8 cellular contexts compared by ENCODE assay signal in the genomic region with DNA sequence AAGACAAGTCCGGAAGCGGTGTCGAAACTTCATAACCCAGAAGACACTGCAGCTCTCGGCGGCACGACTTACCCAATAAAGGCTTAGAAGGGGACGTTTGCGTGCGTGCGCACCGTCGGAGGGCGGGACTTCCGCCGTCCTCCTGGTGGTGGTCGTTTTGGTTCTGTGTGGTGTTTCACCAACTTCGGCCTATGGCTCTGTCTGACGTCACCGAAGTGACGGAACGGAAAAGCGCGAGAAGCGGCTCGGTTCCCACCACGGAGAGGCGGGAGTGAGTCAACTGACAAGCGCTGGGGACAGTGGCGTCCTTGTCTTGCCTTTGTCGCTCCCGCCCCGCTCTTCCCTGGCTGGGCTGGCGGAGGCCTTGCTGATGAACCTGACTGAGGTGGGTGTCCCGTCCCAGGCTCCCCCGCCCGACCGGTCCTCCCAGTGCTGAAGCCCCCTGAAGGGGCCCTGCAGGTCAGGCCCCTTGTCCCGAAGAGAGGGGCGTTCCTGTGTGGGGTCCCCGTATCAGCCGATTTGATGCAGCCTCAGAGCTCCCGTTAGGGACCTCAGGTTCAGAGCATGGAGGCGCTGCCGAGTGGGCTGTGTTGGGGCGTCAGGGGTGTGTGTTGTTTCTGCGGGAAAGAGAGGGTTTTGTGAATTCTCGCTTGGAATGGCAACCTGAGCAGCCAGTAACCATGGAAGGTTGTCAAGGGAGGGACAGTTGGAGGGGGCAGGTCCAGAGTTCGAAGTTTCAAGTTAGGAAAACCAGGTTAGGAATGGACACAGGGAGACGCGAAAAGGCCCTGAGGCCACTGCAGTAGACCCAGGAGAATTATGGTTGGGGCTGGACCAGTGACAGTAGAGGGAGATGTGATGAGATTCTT. TPM values are rescaled to one million over a fixed set of nuclear protein-coding genes. Genes with fewer than 3 reads are reported as not detected.
A peak's percentile ranks its signal among the peaks of the same experiment; 100 is the strongest.
DNase-seq lines count a peak whose midpoint lies in the region; ATAC-seq and TF ChIP-seq lines count a peak whose summit lies in the region.

Gene ZNF548, plus strand, starts transcription at position 125 of the 869 bp plus-strand sequence. Its CDS starts 246 bp downstream, at position 371.

- no peaks in the 10 kb centered on the region for H3K27me3 Mint-ChIP-seq in activated T-cell treated with anti-CD3 and anti-CD28 coated beads, Interleukin-2, amount 50 U/mL, for 24 hours

- DNase-seq in DMS53 treated with DMSO at 0.1 percent for 48 hours (lab: John Stamatoyannopoulos, UW; ENCODE audit: unreplicated experiment): peak; percentile 94
- peak; percentile 99 for DNase-seq in Jurkat, Clone E6-1 (ENCODE audit: low read depth, low spot score)
- DNase-seq in activated T-cell treated with anti-CD3 and anti-CD28 coated beads, Interleukin-2, amount 50 U/mL, for 24 hours: peak; percentile 98
- peak; percentile 98 to 100 for DNase-seq in erythroblast (lab: John Stamatoyannopoulos, UW)
- peak; percentile 96 to 97 for DNase-seq in stimulated activated CD8-positive, alpha-beta memory T cell treated with anti-CD3 and anti-CD28 coated beads, Interleukin-7, amount 100 ng/mL, for 1 hour (ENCODE audit: low read depth in 2 of 2)

- peak within 1 kb of the TSS; percentile 96 for H3K4me3 ChIP-seq in Jurkat, Clone E6-1 (ENCODE audit: low read length)
- peak within 1 kb of the TSS; percentile 61 for H3K4me3 ChIP-seq in mucosa of stomach (ENCODE audit: low read length)

- peak; percentile 89 for TF ChIP-seq POLR2A in erythroblast (IDR thresholded peaks at IDR 0.05; ENCODE audit: low read length)

- H3K4me3 Mint-ChIP-seq in activated T-cell treated with anti-CD3 and anti-CD28 coated beads, Interleukin-2, amount 50 U/mL, for 24 hours: peak within 1 kb of the TSS; percentile 86

- no peaks in the 10 kb centered on the region for H3K27me3 ChIP-seq in mucosa of stomach (ENCODE audit: control insufficient read depth, insufficient read depth, low read length)

- peak within 1 kb of the TSS; percentile 88 for H3K9ac ChIP-seq in mucosa of stomach (ENCODE audit: low read length)

- H3K36me3 ChIP-seq in mucosa of stomach (ENCODE audit: control insufficient read depth, insufficient read depth, low read length): no peaks in the 10 kb centered on the region

- H3K9me3 ChIP-seq in mucosa of stomach (ENCODE audit: control insufficient read depth, low read length): no peaks in the 10 kb centered on the region

- peak within 1 kb of the TSS; percentile 97 for H3K27ac Mint-ChIP-seq in activated T-cell treated with anti-CD3 and anti-CD28 coated beads, Interleukin-2, amount 50 U/mL, for 24 hours

- H3K36me3 Mint-ChIP-seq in activated T-cell treated with anti-CD3 and anti-CD28 coated beads, Interleukin-2, amount 50 U/mL, for 24 hours (ENCODE audit: low read depth): peaks cover 65% of the 10 kb centered on the region

- peaks cover 9% of the 10 kb centered on the region for H3K4me1 ChIP-seq in mucosa of stomach (ENCODE audit: control insufficient read depth, insufficient read depth, low read length)

- H3K9me3 Mint-ChIP-seq in activated T-cell treated with anti-CD3 and anti-CD28 coated beads, Interleukin-2, amount 50 U/mL, for 24 hours: peaks cover 54% of the 10 kb centered on the region

- ATAC-seq in GM21619 (IDR thresholded peaks at IDR 0.05; ENCODE audit: unreplicated experiment): peak; percentile 97

- H3K4me1 Mint-ChIP-seq in activated T-cell treated with anti-CD3 and anti-CD28 coated beads, Interleukin-2, amount 50 U/mL, for 24 hours (ENCODE audit: low read depth): peaks cover 39% of the 10 kb centered on the region

TF ChIP-seq in PFSK-1, 5 proteins besides CTCF, POLR2A, EP300 and RAD21:
- TF ChIP-seq POLR2AphosphoS5 (IDR thresholded peaks at IDR 0.05; ENCODE audit: low read depth, low read length): peak; percentile 45; the same call in 1 of the 2 replicates
- TF ChIP-seq, protein P1, sequence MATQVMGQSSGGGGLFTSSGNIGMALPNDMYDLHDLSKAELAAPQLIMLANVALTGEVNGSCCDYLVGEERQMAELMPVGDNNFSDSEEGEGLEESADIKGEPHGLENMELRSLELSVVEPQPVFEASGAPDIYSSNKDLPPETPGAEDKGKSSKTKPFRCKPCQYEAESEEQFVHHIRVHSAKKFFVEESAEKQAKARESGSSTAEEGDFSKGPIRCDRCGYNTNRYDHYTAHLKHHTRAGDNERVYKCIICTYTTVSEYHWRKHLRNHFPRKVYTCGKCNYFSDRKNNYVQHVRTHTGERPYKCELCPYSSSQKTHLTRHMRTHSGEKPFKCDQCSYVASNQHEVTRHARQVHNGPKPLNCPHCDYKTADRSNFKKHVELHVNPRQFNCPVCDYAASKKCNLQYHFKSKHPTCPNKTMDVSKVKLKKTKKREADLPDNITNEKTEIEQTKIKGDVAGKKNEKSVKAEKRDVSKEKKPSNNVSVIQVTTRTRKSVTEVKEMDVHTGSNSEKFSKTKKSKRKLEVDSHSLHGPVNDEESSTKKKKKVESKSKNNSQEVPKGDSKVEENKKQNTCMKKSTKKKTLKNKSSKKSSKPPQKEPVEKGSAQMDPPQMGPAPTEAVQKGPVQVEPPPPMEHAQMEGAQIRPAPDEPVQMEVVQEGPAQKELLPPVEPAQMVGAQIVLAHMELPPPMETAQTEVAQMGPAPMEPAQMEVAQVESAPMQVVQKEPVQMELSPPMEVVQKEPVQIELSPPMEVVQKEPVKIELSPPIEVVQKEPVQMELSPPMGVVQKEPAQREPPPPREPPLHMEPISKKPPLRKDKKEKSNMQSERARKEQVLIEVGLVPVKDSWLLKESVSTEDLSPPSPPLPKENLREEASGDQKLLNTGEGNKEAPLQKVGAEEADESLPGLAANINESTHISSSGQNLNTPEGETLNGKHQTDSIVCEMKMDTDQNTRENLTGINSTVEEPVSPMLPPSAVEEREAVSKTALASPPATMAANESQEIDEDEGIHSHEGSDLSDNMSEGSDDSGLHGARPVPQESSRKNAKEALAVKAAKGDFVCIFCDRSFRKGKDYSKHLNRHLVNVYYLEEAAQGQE (IDR thresholded peaks at IDR 0.05; ENCODE audit: insufficient read depth in 1 of 2, low read depth in 2 of 2, low read length in 2 of 2): no peak
- no peak; the same call in 1 of the 2 replicates for TF ChIP-seq SIN3A (IDR thresholded peaks at IDR 0.05; ENCODE audit: borderline replicate concordance, insufficient read depth, low read length)
- TF ChIP-seq TAF1 (IDR thresholded peaks at IDR 0.05; ENCODE audit: borderline replicate concordance, insufficient read depth, low read length): peak; percentile 56; the same call in 1 of the 2 replicates

RNA-seq across cellular contexts. Expression of gene ZNF548, which starts in this region (rescaled TPM):
- 12.0 TPM for polyA plus RNA-seq in Jurkat, Clone E6-1 (2012; ENCODE audit: insufficient read depth, insufficient read length)
- 1.5 TPM for polyA plus RNA-seq in PFSK-1 (2012; ENCODE audit: insufficient read length, low read depth)

Comparison
In these comparisons a context has a peak if more than half of its experiments do, and no peak if none do; other contexts are left out.
1. Peak in every context shown above with its lines: DNase-seq, ATAC-seq and H3K4me3 ChIP-seq.